In genomic region chr17:59623151-59623550, GRCh38 we compare ENCODE assay signal across 14 cellular contexts. TPM values are rescaled to one million over a fixed set of nuclear protein-coding genes. Genes with fewer than 3 reads are reported as not detected.
DNase-seq lines count a peak whose midpoint lies in the region; ATAC-seq and TF ChIP-seq lines count a peak whose summit lies in the region.
"Had no signal": no experiment of that assay in that cellular context is flagged by ENCODE, and none has a peak within 500 bp of the region (broad histone marks: within the 10 kb centered on the region; RNA-seq: fewer than 3 reads in every experiment).

No MANE protein-coding gene starts in this region.

- no peaks in the 10 kb centered on the region for H3K36me3 Mint-ChIP-seq in natural killer cell

- no peak for ATAC-seq in natural killer cell

- H3K27ac Mint-ChIP-seq in natural killer cell: peak overlapping the region; percentile 80 to 100

- TF ChIP-seq CTCF in mammary epithelial cell (conservative IDR thresholded peaks at IDR 0.05 in 1 of 2, IDR thresholded peaks at IDR 0.05 in 1 of 2; ENCODE audit: extremely low read depth in 1 of 2, insufficient read depth in 1 of 2, low read depth in 1 of 2, low read length in 2 of 2) (no peak), natural killer cell (IDR thresholded peaks at IDR 0.05) (no peak)

- peaks cover 64% of the 10 kb centered on the region for H3K4me1 ChIP-seq in BLaER1
- peaks cover 17% of the 10 kb centered on the region for H3K4me1 ChIP-seq in HUES48 (ENCODE audit: control insufficient read depth, insufficient read depth, low read length)
- peaks cover 7% of the 10 kb centered on the region for H3K4me1 ChIP-seq in mammary epithelial cell (ENCODE audit: insufficient read depth, low read length)

- no peak overlapping the region for H3K4me3 Mint-ChIP-seq in natural killer cell

- H3K9me3 ChIP-seq in BLaER1 (no peaks in the 10 kb centered on the region), HUES48 (ENCODE audit: control insufficient read depth, insufficient read depth, low read length) (no peaks in the 10 kb centered on the region), mammary epithelial cell (replicated peaks; ENCODE audit: insufficient read depth, low read length) (no peaks in the 10 kb centered on the region)

- BruUV-seq in mammary epithelial cell (replicated peaks; lab: Mats Ljungman, UMichigan): no TSS peak

- in situ Hi-C loops in mammary epithelial cell (cut with MboI; ENCODE audit: low sequenced_read_pairs in 2 of 2): no loop called here

- no peak overlapping the region for H3K9ac ChIP-seq in BLaER1
- H3K9ac ChIP-seq in HUES48 (ENCODE audit: low read depth, low read length): no peak overlapping the region; the same call in 1 of the 2 replicates
- H3K9ac ChIP-seq in mammary epithelial cell (ENCODE audit: insufficient read depth, low read length): peak overlapping the region; percentile 15

- H3K36me3 ChIP-seq in BLaER1 (peaks cover 35% of the 10 kb centered on the region), HUES48 (ENCODE audit: control insufficient read depth, insufficient read depth, low read length) (peaks cover 16% of the 10 kb centered on the region; the same call in 1 of the 2 replicates), mammary epithelial cell (ENCODE audit: insufficient read depth, low read length) (no peaks in the 10 kb centered on the region)

- H3K4me3 ChIP-seq in BLaER1 (peak overlapping the region; percentile 20; the same call in 1 of the 2 replicates), HUES48 (ENCODE audit: low read depth, low read length) (peak overlapping the region; percentile 22; the same call in 1 of the 2 replicates), mammary epithelial cell (replicated peaks in 1 of 3; ENCODE audit: insufficient read depth in 1 of 3, low read depth in 2 of 3, low read length in 3 of 3) (peak overlapping the region in 2 of 3 experiments; percentile 27 to 83)

- peak overlapping the region; percentile 92 for H3K4me2 ChIP-seq in BLaER1
- H3K4me2 ChIP-seq in mammary epithelial cell (ENCODE audit: insufficient read depth, low read depth, low read length): peak overlapping the region; percentile 95

- H3K9me3 Mint-ChIP-seq in natural killer cell: no peaks in the 10 kb centered on the region

- H3K27me3 ChIP-seq in BLaER1 (no peaks in the 10 kb centered on the region), HUES48 (ENCODE audit: control insufficient read depth, insufficient read depth, low read length) (no peaks in the 10 kb centered on the region), mammary epithelial cell (ENCODE audit: insufficient read depth, low read length) (no peaks in the 10 kb centered on the region)

- H3K4me1 Mint-ChIP-seq in natural killer cell: peaks cover 63 to 68% of the 10 kb centered on the region in 2 donors

- H3K27me3 Mint-ChIP-seq in natural killer cell (ENCODE audit: low read depth in 2 of 2): no peaks in the 10 kb centered on the region

- H2AFZ ChIP-seq in mammary epithelial cell (ENCODE audit: low read depth, low read length): no peak overlapping the region

- no peak overlapping the region for H3K27ac ChIP-seq in BLaER1
- no peak overlapping the region for H3K27ac ChIP-seq in HUES48 (ENCODE audit: low read depth, low read length)
- H3K27ac ChIP-seq in mammary epithelial cell (ENCODE audit: insufficient read depth, low read depth, low read length): no peak overlapping the region

- no peak for TF ChIP-seq POLR2A in erythroblast (IDR thresholded peaks at IDR 0.05; ENCODE audit: low read length)

- peaks cover 87% of the 10 kb centered on the region for H3K79me2 ChIP-seq in mammary epithelial cell (ENCODE audit: insufficient read depth, low read length)

- dilution Hi-C loops in mammary epithelial cell (cut with HindIII; ENCODE audit: low sequenced_read_pairs): no loop called here

- CTCF ChIA-PET in mammary epithelial cell (lab: Charles Lee; ENCODE audit: low non-redundant PET): no interaction called here

- WGBS in mammary epithelial cell (ENCODE audit: low coverage, missing lambda C conversion rate): 66% methylated on average over 2 of the region's 2 CpGs

- DNase-seq in mammary epithelial cell (no peak), natural killer cell (no peak), NOMO-1 (lab: John Stamatoyannopoulos, UW; ENCODE audit: unreplicated experiment in 2 of 2) (no peak), NCI-H1694 treated with DMSO at 0.1 percent for 48 hours (lab: John Stamatoyannopoulos, UW) (no peak), erythroblast (lab: John Stamatoyannopoulos, UW) (no peak), activated gamma-delta T cell (lab: John Stamatoyannopoulos, UW) (no peak)
- DNase-seq: activated naive CD4-positive, alpha-beta T cell; GF-D8; head of caudate nucleus; NCI-H1694; stimulated activated naive CD4-positive, alpha-beta T cell; SW 1271 had no signal

- H4K20me1 ChIP-seq in BLaER1: peaks cover 76% of the 10 kb centered on the region
- H4K20me1 ChIP-seq in mammary epithelial cell (ENCODE audit: insufficient read depth, low read length): peaks cover 41% of the 10 kb centered on the region

- intact Hi-C loops in mammary epithelial cell (cut with micrococcal nuclease) (loop anchor here (5.0 kb wide), 1 partner anchor 49 kb away; no protein-coding TSS in a partner anchor), natural killer cell (cut with micrococcal nuclease) (no loop called here)

RNA-seq across cellular contexts. Expression of gene CLTC, which starts 3.5 kb away (rescaled TPM):
- 100 to 1,000 TPM; 266 to 356 TPM for total RNA-seq in mammary epithelial cell
- 267 TPM for polyA plus RNA-seq in mammary epithelial cell
- polyA minus RNA-seq in mammary epithelial cell: 336 TPM
- total RNA-seq in natural killer cell: 100 to 1,000 TPM; 116 to 127 (median 117) TPM

RNA-seq across cellular contexts. Expression of gene DHX40, which starts 57.7 kb away (rescaled TPM):
- total RNA-seq in mammary epithelial cell (10 to 100 TPM; 22.5 to 42.7 TPM), natural killer cell (10 to 100 TPM; 43.0 to 47.4 (median 46.6) TPM)
- 15.1 TPM for polyA plus RNA-seq in mammary epithelial cell
- 23.0 TPM for polyA minus RNA-seq in mammary epithelial cell
